ENCODE assay signal across 11 cellular contexts in the genomic region with DNA sequence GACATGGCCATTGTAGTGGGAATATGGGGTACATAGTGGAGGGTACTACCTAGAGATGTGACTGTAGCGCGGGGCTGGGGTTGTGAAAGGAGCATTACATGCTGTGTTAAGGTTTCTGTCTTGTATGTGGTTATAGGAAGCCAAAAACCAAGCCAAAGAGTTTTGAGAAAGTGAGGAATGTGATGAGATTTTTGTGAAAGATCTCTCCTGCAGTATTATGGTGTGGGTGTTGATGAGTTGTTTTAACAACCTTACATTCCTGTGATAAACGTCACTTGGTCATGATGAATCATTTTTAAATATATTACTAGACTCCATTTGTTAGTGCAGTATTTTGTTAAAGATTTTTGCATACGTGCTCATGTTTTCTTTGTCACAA. TPM values are rescaled to one million over a fixed set of nuclear protein-coding genes. Genes with fewer than 3 reads are reported as not detected.
DNase-seq lines count a peak whose midpoint lies in the region; ATAC-seq and TF ChIP-seq lines count a peak whose summit lies in the region.
"Had no signal": no experiment of that assay in that cellular context is flagged by ENCODE, and none has a peak within 500 bp of the region (broad histone marks: within the 10 kb centered on the region; RNA-seq: fewer than 3 reads in every experiment).

No MANE protein-coding gene starts in this region.

- ATAC-seq in memory B cell (ENCODE audit: low read depth) (no peak), GM18502 (IDR thresholded peaks at IDR 0.05; ENCODE audit: poor library complexity, unreplicated experiment) (no peak), HG03354 (IDR thresholded peaks at IDR 0.05; ENCODE audit: poor library complexity, severe bottlenecking, unreplicated experiment) (no peak)

- H3K36me3 ChIP-seq in HEK293 (ENCODE audit: control insufficient read depth in 2 of 2, insufficient read depth in 1 of 2, low read length in 2 of 2), result no peaks in the 10 kb centered on the region
- H3K36me3 ChIP-seq in BE2C, result no peaks in the 10 kb centered on the region; the same call in 1 of the 2 replicates
- H3K36me3 ChIP-seq: right atrium auricular region had no signal

- POLR2A ChIA-PET in AG04449 (lab: Yijun Ruan, JAX), result no interaction called here
- POLR2A ChIA-PET in HEK293 (lab: Yijun Ruan, JAX), result no interaction called here

- CTCF ChIA-PET in AG04449 (lab: Yijun Ruan, JAX) (no interaction called here), HEK293 (lab: Yijun Ruan, JAX) (interaction anchor here (0.6 to 0.7 kb wide), 3 partner anchors 9 to 498 kb away, joined by 3 to 4 read pairs (median 3); no protein-coding TSS in a partner anchor)

- peak; percentile 49 for DNase-seq in AG04449 (ENCODE audit: low read depth, low spot score)
- peak; percentile 46 for DNase-seq in astrocyte of the cerebellum (ENCODE audit: low read depth)
- no peak for DNase-seq in memory B cell (ENCODE audit: low spot score in 2 of 2)
- DNase-seq in BE2C, result no peak
- no peak for DNase-seq in effector CD4-positive, alpha-beta T cell
- DNase-seq: hypothalamus, KG1 had no signal

- peak overlapping the region; percentile 63 for H3K27ac Mint-ChIP-seq in memory B cell

- H3K27me3 Mint-ChIP-seq in memory B cell, result no peaks in the 10 kb centered on the region

- TF ChIP-seq CTCF in AG04449 (IDR thresholded peaks at IDR 0.05; ENCODE audit: insufficient read depth, low read length, missing control alignments) (no peak), HEK293 (tag by site-specific recombination; IDR thresholded peaks at IDR 0.05) (no peak), astrocyte of the cerebellum (IDR thresholded peaks at IDR 0.05; ENCODE audit: low read depth, low read length, missing control alignments) (no peak), BE2C (IDR thresholded peaks at IDR 0.05; ENCODE audit: low read depth, low read length) (no peak)

- peak overlapping the region; percentile 53 for H3K4me3 Mint-ChIP-seq in memory B cell

- H3K4me1 Mint-ChIP-seq in memory B cell, result peaks cover 41% of the 10 kb centered on the region

- peaks cover 4% of the 10 kb centered on the region for H3K9me3 Mint-ChIP-seq in memory B cell

- H3K4me3 ChIP-seq in AG04449 (ENCODE audit: low read depth, low read length), result no peak overlapping the region
- H3K4me3 ChIP-seq in HEK293 (ENCODE audit: low read depth, low read length), result no peak overlapping the region
- no peak overlapping the region for H3K4me3 ChIP-seq in astrocyte of the cerebellum (ENCODE audit: low read depth, low read length)
- H3K4me3 ChIP-seq in BE2C (ENCODE audit: low read depth, low read length), result no peak overlapping the region
- H3K4me3 ChIP-seq: right atrium auricular region had no signal

- peaks cover 15% of the 10 kb centered on the region for H3K36me3 Mint-ChIP-seq in memory B cell

- no peak overlapping the region for H3K27ac ChIP-seq in HEK293 (ENCODE audit: extremely low read depth, low read depth, low read length)
- H3K27ac ChIP-seq: right atrium auricular region had no signal

- in situ Hi-C loops in astrocyte of the cerebellum (cut with HindIII; ENCODE audit: low sequenced_read_pairs), result no loop called here

- H3K4me1 ChIP-seq in HEK293 (ENCODE audit: control insufficient read depth, insufficient read depth, low read length), result peaks cover 18% of the 10 kb centered on the region
- H3K4me1 ChIP-seq in BE2C, result no peaks in the 10 kb centered on the region; the same call in 1 of the 2 replicates

- no peaks in the 10 kb centered on the region; the same call in 1 of the 2 replicates for H3K27me3 ChIP-seq in BE2C
- H3K27me3 ChIP-seq: right atrium auricular region had no signal

- H3K9me3 ChIP-seq in HEK293 (ENCODE audit: control insufficient read depth, insufficient read depth, low read depth, low read length) (no peaks in the 10 kb centered on the region), BE2C (no peaks in the 10 kb centered on the region)

TF ChIP-seq in HEK293, 187 proteins besides CTCF, POLR2A, EP300 and RAD21:
- TF ChIP-seq BCL11A (tag by site-specific recombination; IDR thresholded peaks at IDR 0.05; ENCODE audit: low read depth), result no peak
- no peak for TF ChIP-seq YY1 (tag by site-specific recombination; IDR thresholded peaks at IDR 0.05)
- no peak for TF ChIP-seq ZNF585B (tag by site-specific recombination; IDR thresholded peaks at IDR 0.05)
- TF ChIP-seq ZNF48 (tag by site-specific recombination; IDR thresholded peaks at IDR 0.05), result no peak
- TF ChIP-seq, protein P1, sequence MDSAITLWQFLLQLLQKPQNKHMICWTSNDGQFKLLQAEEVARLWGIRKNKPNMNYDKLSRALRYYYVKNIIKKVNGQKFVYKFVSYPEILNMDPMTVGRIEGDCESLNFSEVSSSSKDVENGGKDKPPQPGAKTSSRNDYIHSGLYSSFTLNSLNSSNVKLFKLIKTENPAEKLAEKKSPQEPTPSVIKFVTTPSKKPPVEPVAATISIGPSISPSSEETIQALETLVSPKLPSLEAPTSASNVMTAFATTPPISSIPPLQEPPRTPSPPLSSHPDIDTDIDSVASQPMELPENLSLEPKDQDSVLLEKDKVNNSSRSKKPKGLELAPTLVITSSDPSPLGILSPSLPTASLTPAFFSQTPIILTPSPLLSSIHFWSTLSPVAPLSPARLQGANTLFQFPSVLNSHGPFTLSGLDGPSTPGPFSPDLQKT (IDR thresholded peaks at IDR 0.05; ENCODE audit: borderline replicate concordance, low read depth, low read length), result no peak
- TF ChIP-seq ZEB2 (tag by site-specific recombination; IDR thresholded peaks at IDR 0.05), result no peak
- TF ChIP-seq ZNF391 (tag by site-specific recombination; IDR thresholded peaks at IDR 0.05; ENCODE audit: borderline replicate concordance, low read depth), result no peak
- no peak for TF ChIP-seq ZBTB20 (tag by site-specific recombination; IDR thresholded peaks at IDR 0.05)
- TF ChIP-seq, protein P2, sequence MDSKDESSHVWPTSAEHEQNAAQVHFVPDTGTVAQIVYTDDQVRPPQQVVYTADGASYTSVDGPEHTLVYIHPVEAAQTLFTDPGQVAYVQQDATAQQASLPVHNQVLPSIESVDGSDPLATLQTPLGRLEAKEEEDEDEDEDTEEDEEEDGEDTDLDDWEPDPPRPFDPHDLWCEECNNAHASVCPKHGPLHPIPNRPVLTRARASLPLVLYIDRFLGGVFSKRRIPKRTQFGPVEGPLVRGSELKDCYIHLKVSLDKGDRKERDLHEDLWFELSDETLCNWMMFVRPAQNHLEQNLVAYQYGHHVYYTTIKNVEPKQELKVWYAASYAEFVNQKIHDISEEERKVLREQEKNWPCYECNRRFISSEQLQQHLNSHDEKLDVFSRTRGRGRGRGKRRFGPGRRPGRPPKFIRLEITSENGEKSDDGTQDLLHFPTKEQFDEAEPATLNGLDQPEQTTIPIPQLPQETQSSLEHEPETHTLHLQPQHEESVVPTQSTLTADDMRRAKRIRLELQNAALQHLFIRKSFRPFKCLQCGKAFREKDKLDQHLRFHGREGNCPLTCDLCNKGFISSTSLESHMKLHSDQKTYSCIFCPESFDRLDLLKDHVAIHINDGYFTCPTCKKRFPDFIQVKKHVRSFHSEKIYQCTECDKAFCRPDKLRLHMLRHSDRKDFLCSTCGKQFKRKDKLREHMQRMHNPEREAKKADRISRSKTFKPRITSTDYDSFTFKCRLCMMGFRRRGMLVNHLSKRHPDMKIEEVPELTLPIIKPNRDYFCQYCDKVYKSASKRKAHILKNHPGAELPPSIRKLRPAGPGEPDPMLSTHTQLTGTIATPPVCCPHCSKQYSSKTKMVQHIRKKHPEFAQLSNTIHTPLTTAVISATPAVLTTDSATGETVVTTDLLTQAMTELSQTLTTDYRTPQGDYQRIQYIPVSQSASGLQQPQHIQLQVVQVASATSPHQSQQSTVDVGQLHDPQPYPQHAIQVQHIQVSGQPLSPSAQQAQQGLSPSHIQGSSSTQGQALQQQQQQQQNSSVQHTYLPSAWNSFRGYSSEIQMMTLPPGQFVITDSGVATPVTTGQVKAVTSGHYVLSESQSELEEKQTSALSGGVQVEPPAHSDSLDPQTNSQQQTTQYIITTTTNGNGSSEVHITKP (tag by site-specific recombination; IDR thresholded peaks at IDR 0.05), result peak; percentile 66
- peak; percentile 48; the same call in 1 of the 2 replicates for TF ChIP-seq ZNF366 (tag by site-specific recombination; conservative IDR thresholded peaks at IDR 0.05)
- peak; percentile 49 for TF ChIP-seq PRDM1 (tag by site-specific recombination; IDR thresholded peaks at IDR 0.05)
- TF ChIP-seq, protein P3, sequence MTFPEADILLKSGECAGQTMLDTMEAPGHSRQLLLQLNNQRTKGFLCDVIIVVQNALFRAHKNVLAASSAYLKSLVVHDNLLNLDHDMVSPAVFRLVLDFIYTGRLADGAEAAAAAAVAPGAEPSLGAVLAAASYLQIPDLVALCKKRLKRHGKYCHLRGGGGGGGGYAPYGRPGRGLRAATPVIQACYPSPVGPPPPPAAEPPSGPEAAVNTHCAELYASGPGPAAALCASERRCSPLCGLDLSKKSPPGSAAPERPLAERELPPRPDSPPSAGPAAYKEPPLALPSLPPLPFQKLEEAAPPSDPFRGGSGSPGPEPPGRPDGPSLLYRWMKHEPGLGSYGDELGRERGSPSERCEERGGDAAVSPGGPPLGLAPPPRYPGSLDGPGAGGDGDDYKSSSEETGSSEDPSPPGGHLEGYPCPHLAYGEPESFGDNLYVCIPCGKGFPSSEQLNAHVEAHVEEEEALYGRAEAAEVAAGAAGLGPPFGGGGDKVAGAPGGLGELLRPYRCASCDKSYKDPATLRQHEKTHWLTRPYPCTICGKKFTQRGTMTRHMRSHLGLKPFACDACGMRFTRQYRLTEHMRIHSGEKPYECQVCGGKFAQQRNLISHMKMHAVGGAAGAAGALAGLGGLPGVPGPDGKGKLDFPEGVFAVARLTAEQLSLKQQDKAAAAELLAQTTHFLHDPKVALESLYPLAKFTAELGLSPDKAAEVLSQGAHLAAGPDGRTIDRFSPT (tag by site-specific recombination; IDR thresholded peaks at IDR 0.05), result no peak

RNA-seq across cellular contexts. Expression of a gene that starts 48.9 kb away (rescaled TPM):
- 88.2 TPM for polyA plus RNA-seq in BE2C (2012; ENCODE audit: insufficient read depth, insufficient read length, low read depth)

Comparison
In these comparisons a context has a peak if more than half of its experiments do, and no peak if none do; other contexts are left out.
1. DNase-seq: peak in AG04449 (single experiment) and astrocyte of the cerebellum (single experiment); none in memory B cell (0 of 2), BE2C (single experiment) and effector CD4-positive, alpha-beta T cell (single experiment).